13 cellular contexts compared by ENCODE assay signal in the genomic region with DNA sequence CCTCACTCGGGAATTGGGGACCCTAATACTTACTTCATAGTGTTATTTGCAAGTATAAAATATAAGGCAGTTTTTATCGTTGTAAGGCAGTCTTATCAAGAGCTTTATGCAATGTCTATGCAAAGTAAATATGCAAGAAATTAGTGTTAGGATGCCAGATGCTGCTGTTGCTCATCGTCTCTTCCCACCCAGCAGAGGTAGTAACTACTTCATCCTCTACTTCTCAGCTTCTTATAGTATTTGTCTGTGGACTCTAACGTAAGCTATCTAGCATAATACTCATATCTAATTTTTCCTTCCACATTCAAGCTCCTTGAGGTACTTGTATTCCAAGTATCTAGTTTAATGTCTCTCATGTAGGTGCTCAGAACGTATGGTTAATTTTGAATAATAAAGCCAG. TPM values are rescaled to one million over a fixed set of nuclear protein-coding genes. Genes with fewer than 3 reads are reported as not detected.
DNase-seq lines count a peak whose midpoint lies in the region; ATAC-seq and TF ChIP-seq lines count a peak whose summit lies in the region.
"Had no signal": no experiment of that assay in that cellular context is flagged by ENCODE, and none has a peak within 500 bp of the region (broad histone marks: within the 10 kb centered on the region; RNA-seq: fewer than 3 reads in every experiment).

No MANE protein-coding gene starts in this region.

- no peaks in the 10 kb centered on the region for H3K9me3 Mint-ChIP-seq in activated T-helper 17 cell treated with anti-CD3 and anti-CD28 coated beads, Interleukin-2, amount 50 U/mL, for 72 hours
- H3K9me3 Mint-ChIP-seq: IgD-negative memory B cell had no signal

- no peaks in the 10 kb centered on the region for H3K27me3 ChIP-seq in left ventricle myocardium inferior (ENCODE audit: low read depth)
- H3K27me3 ChIP-seq in left lung, result no peaks in the 10 kb centered on the region
- H3K27me3 ChIP-seq in upper lobe of right lung, result no peaks in the 10 kb centered on the region
- H3K27me3 ChIP-seq in esophagus muscularis mucosa, result no peaks in the 10 kb centered on the region

- H3K27me3 Mint-ChIP-seq in activated T-helper 17 cell treated with anti-CD3 and anti-CD28 coated beads, Interleukin-2, amount 50 U/mL, for 72 hours, result no peaks in the 10 kb centered on the region

- H3K36me3 Mint-ChIP-seq in activated T-helper 17 cell treated with anti-CD3 and anti-CD28 coated beads, Interleukin-2, amount 50 U/mL, for 72 hours (ENCODE audit: low read depth), result peaks cover 74% of the 10 kb centered on the region

- H3K4me1 ChIP-seq in left ventricle myocardium inferior, result peaks cover 100% of the 10 kb centered on the region
- H3K4me1 ChIP-seq in left lung, result peaks cover 22 to 85% of the 10 kb centered on the region in 2 donors
- peaks cover 94% of the 10 kb centered on the region for H3K4me1 ChIP-seq in upper lobe of right lung
- H3K4me1 ChIP-seq in esophagus muscularis mucosa, result peaks cover 96 to 100% (median 97%) of the 10 kb centered on the region in 4 donors

- H3K27ac ChIP-seq in left ventricle myocardium inferior (replicated peaks) (peak overlapping the region; percentile 99), left lung (peak overlapping the region; percentile 67 to 92), upper lobe of right lung (peak overlapping the region; percentile 70), esophagus muscularis mucosa (replicated peaks in 1 of 4) (no peak overlapping the region)

- no peak for TF ChIP-seq CTCF in left ventricle myocardium inferior (IDR thresholded peaks at IDR 0.05; ENCODE audit: borderline replicate concordance)
- TF ChIP-seq CTCF in left lung (IDR thresholded peaks at IDR 0.05), result no peak
- no peak for TF ChIP-seq CTCF in upper lobe of right lung (IDR thresholded peaks at IDR 0.05)
- no peak for TF ChIP-seq CTCF in esophagus muscularis mucosa (IDR thresholded peaks at IDR 0.05)

- H3K4me1 Mint-ChIP-seq in activated T-helper 17 cell treated with anti-CD3 and anti-CD28 coated beads, Interleukin-2, amount 50 U/mL, for 72 hours, result peaks cover 76% of the 10 kb centered on the region

- peak overlapping the region; percentile 90 for H3K4me3 Mint-ChIP-seq in activated T-helper 17 cell treated with anti-CD3 and anti-CD28 coated beads, Interleukin-2, amount 50 U/mL, for 72 hours
- H3K4me3 Mint-ChIP-seq: IgD-negative memory B cell had no signal

- H3K4me3 ChIP-seq in left ventricle myocardium inferior (no peak overlapping the region), left lung (no peak overlapping the region), upper lobe of right lung (no peak overlapping the region), esophagus muscularis mucosa (no peak overlapping the region)
- H3K4me3 ChIP-seq: GM12878 had no signal

- WGBS in esophagus muscularis mucosa, result 86% methylated on average over 5 of the region's 5 CpGs

- no peaks in the 10 kb centered on the region for H3K9me3 ChIP-seq in left ventricle myocardium inferior (replicated peaks)
- H3K9me3 ChIP-seq in left lung, result no peaks in the 10 kb centered on the region
- no peaks in the 10 kb centered on the region for H3K9me3 ChIP-seq in upper lobe of right lung
- H3K9me3 ChIP-seq in esophagus muscularis mucosa, result no peaks in the 10 kb centered on the region

- TF ChIP-seq POLR2A in esophagus muscularis mucosa (IDR thresholded peaks at IDR 0.05; ENCODE audit: low read depth), result no peak

- ATAC-seq in Right ventricle myocardium superior (ENCODE audit: poor library complexity) (no peak), left lung (no peak), upper lobe of right lung (no peak)
- ATAC-seq in activated T-helper 17 cell treated with anti-CD3 and anti-CD28 coated beads, Interleukin-2, amount 50 U/mL, for 72 hours (replicated peaks), result no peak
- ATAC-seq: GM12878 had no signal

- DNase-seq in left ventricle myocardium inferior (no peak), Right ventricle myocardium superior (no peak), left lung (no peak), upper lobe of right lung (no peak), esophagus muscularis mucosa (ENCODE audit: extremely low spot score) (no peak), UCSD-AML1 (lab: John Stamatoyannopoulos, UW; ENCODE audit: unreplicated experiment) (no peak)
- DNase-seq: amniotic stem cell, NCI-H187 treated with DMSO at 0.1 percent for 48 hours, NCI-H526 treated with DMSO at 0.1 percent for 48 hours, retina had no signal

- no peak for TF ChIP-seq EP300 in esophagus muscularis mucosa (IDR thresholded peaks at IDR 0.05)

- H3K27ac Mint-ChIP-seq in activated T-helper 17 cell treated with anti-CD3 and anti-CD28 coated beads, Interleukin-2, amount 50 U/mL, for 72 hours, result peak overlapping the region; percentile 61

- intact Hi-C loops in left ventricle myocardium inferior (cut with micrococcal nuclease), result no loop called here
- intact Hi-C loops in Right ventricle myocardium superior (cut with DNase I), result no loop called here
- intact Hi-C loops in left lung (cut with DNase I), result no loop called here
- intact Hi-C loops in upper lobe of right lung (cut with DNase I), result no loop called here
- intact Hi-C loops in esophagus muscularis mucosa (cut with DNase I), result loop anchor here (10.0 kb wide), 1 partner anchor 256 kb away; no protein-coding TSS in a partner anchor

- H3K36me3 ChIP-seq in left ventricle myocardium inferior, result no peaks in the 10 kb centered on the region
- no peaks in the 10 kb centered on the region for H3K36me3 ChIP-seq in left lung
- no peaks in the 10 kb centered on the region for H3K36me3 ChIP-seq in upper lobe of right lung
- H3K36me3 ChIP-seq in esophagus muscularis mucosa, result peaks cover 0 to 6% (median 3%) of the 10 kb centered on the region in 4 donors

RNA-seq across cellular contexts. Expression of a gene that starts 11.6 kb away (rescaled TPM):
- total RNA-seq in left ventricle myocardium inferior (46.1 TPM), Right ventricle myocardium superior (45.0 TPM), left lung (100 to 1,000 TPM in 1 of 2 donors, 10 to 100 TPM in 1; 64.9 to 121 TPM), upper lobe of right lung (120 TPM), esophagus muscularis mucosa (100 to 1,000 TPM in 1 of 4 donors, 10 to 100 TPM in 3; 68.4 to 119 (median 82.5) TPM)
- 100 to 1,000 TPM; 184 to 628 TPM for total RNA-seq in activated T-helper 17 cell treated with anti-CD3 and anti-CD28 coated beads, Interleukin-2, amount 50 U/mL, for 72 hours

Comparison
In these comparisons a context has a peak if more than half of its experiments do, and no peak if none do; other contexts are left out.
1. H3K27ac ChIP-seq: peak in left ventricle myocardium inferior (single experiment), left lung (2 of 2) and upper lobe of right lung (single experiment); none in esophagus muscularis mucosa (0 of 4).